Comparison of ENCODE assay signal across 7 cellular contexts in genomic region chr20:32456869-32457421, GRCh38.
DNase-seq lines count a peak whose midpoint lies in the region; ATAC-seq and TF ChIP-seq lines count a peak whose summit lies in the region.

No MANE protein-coding gene starts in this region.

- H3K27ac Mint-ChIP-seq in CD8-positive, alpha-beta memory T cell = no peak overlapping the region

- H3K4me1 Mint-ChIP-seq in CD8-positive, alpha-beta memory T cell = peaks cover 0 to 15% (median 11%) of the 10 kb centered on the region in 3 donors

- H3K36me3 Mint-ChIP-seq in CD8-positive, alpha-beta memory T cell = peaks cover 0 to 62% (median 2%) of the 10 kb centered on the region in 3 donors

- peak overlapping the region; percentile 54 for H3K27ac ChIP-seq in caudate nucleus (ENCODE audit: low read depth, low read length)
- H3K27ac ChIP-seq in left lung = peak overlapping the region in 1 of 2 donors; percentile 8
- H3K27ac ChIP-seq in thoracic aorta = no peak overlapping the region
- H3K27ac ChIP-seq in CD8-positive, alpha-beta memory T cell (ENCODE audit: low read depth, low read length) = no peak overlapping the region

- peak overlapping the region; percentile 34 to 38 for H3K4me3 ChIP-seq in left lung
- peak overlapping the region; percentile 70 for H3K4me3 ChIP-seq in thoracic aorta
- no peak overlapping the region for H3K4me3 ChIP-seq in CD8-positive, alpha-beta memory T cell (ENCODE audit: low read length)

- POLR2A ChIA-PET in CD8-positive, alpha-beta memory T cell (lab: Charles Lee) = no interaction called here

- H3K36me3 ChIP-seq in left lung (peaks cover 0 to 41% of the 10 kb centered on the region in 2 donors), thoracic aorta (peaks cover 3% of the 10 kb centered on the region)
- H3K36me3 ChIP-seq in CD8-positive, alpha-beta memory T cell (ENCODE audit: insufficient read depth, low read length) = peaks cover 10% of the 10 kb centered on the region

- TF ChIP-seq CTCF in GM13977 (IDR thresholded peaks at IDR 0.05; ENCODE audit: extremely low read depth, insufficient read depth, missing control alignments) = peak; percentile 91
- peak; percentile 63 to 68 for TF ChIP-seq CTCF in left lung (IDR thresholded peaks at IDR 0.05)
- TF ChIP-seq CTCF in thoracic aorta (IDR thresholded peaks at IDR 0.05) = peak; percentile 73

- CTCF ChIA-PET in CD8-positive, alpha-beta memory T cell (lab: Charles Lee) = interaction anchor here (1.6 kb wide), 1 partner anchor 64 kb away, joined by 4 read pairs; no protein-coding TSS in a partner anchor

- no peaks in the 10 kb centered on the region for H3K27me3 Mint-ChIP-seq in CD8-positive, alpha-beta memory T cell

- no peak overlapping the region for H3K4me3 Mint-ChIP-seq in CD8-positive, alpha-beta memory T cell

- H3K9me3 Mint-ChIP-seq in CD8-positive, alpha-beta memory T cell = no peaks in the 10 kb centered on the region

- in situ Hi-C loops in GM13977 (cut with MboI; ENCODE audit: low pct_unique_long_range_greater_than_20kb, low sequenced_read_pairs, unreplicated experiment) = no loop called here

- peaks cover 5 to 24% of the 10 kb centered on the region in 2 donors for H3K4me1 ChIP-seq in left lung
- peaks cover 0 to 13% of the 10 kb centered on the region in 2 donors for H3K4me1 ChIP-seq in thoracic aorta (ENCODE audit: control insufficient read depth in 1 of 2, low read depth in 2 of 2)
- no peaks in the 10 kb centered on the region for H3K4me1 ChIP-seq in CD8-positive, alpha-beta memory T cell (ENCODE audit: insufficient read depth, low read length)

- H3K9me3 ChIP-seq in left lung (no peaks in the 10 kb centered on the region), thoracic aorta (no peaks in the 10 kb centered on the region)
- no peaks in the 10 kb centered on the region for H3K9me3 ChIP-seq in CD8-positive, alpha-beta memory T cell (ENCODE audit: low read length)

- ATAC-seq in left lung (peak; percentile 78), thoracic aorta (ENCODE audit: insufficient number of reproducible peaks, low FRiP score, low read depth) (no peak), GM19023 (IDR thresholded peaks at IDR 0.05; ENCODE audit: unreplicated experiment) (no peak)

- DNase-seq in GM13977 (ENCODE audit: low spot score) (peak; percentile 89), NCI-H2171 (lab: John Stamatoyannopoulos, UW) (peak; percentile 23), caudate nucleus (lab: John Stamatoyannopoulos, UW) (peak in 22 of 61 donors; percentile 15 to 72 (median 48)), left lung (peak in 1 of 2 donors; percentile 82), thoracic aorta (ENCODE audit: low spot score) (no peak)
- DNase-seq in CD8-positive, alpha-beta memory T cell = no peak

- intact Hi-C loops in left lung (cut with DNase I) = no loop called here

- no peaks in the 10 kb centered on the region for H3K27me3 ChIP-seq in left lung
- H3K27me3 ChIP-seq in thoracic aorta (replicated peaks; ENCODE audit: insufficient read depth) = no peaks in the 10 kb centered on the region
- no peaks in the 10 kb centered on the region for H3K27me3 ChIP-seq in CD8-positive, alpha-beta memory T cell (ENCODE audit: insufficient read depth, low read length, poor library complexity, severe bottlenecking)

Comparison
In these comparisons a context has a peak if more than half of its experiments do, and no peak if none do; other contexts are left out.
1. DNase-seq: peak in GM13977 (single experiment) and NCI-H2171 (single experiment); none in thoracic aorta (single experiment) and CD8-positive, alpha-beta memory T cell (0 of 5).
2. Peak in every context shown above with its lines, with median percentiles within 50 percentile points of each other: CTCF ChIP-seq.